Comparison of ENCODE assay signal across 16 cellular contexts in the genomic region with DNA sequence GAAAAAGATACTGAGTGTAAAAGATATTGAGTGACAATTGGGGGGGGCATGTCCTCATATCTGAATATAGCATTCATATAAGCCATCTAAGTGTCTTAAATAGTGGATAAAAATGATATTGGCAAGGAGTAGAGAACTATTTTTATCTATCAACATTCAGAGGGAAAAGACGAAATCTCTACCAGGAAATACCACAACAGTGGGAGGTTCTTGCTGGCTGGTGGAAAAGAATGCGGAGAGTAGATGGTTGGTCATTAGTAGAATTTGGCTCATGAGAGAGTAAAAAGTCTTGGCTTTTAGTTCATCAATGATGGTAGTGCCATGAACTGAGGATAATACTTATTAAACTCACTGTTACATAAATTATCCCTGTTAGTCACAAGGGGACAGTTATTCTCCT. TPM values are rescaled to one million over a fixed set of nuclear protein-coding genes. Genes with fewer than 3 reads are reported as not detected.
DNase-seq lines count a peak whose midpoint lies in the region; ATAC-seq and TF ChIP-seq lines count a peak whose summit lies in the region.
"Had no signal": no experiment of that assay in that cellular context is flagged by ENCODE, and none has a peak within 500 bp of the region (broad histone marks: within the 10 kb centered on the region; RNA-seq: fewer than 3 reads in every experiment).

No MANE protein-coding gene starts in this region.

- H3K4me3 Mint-ChIP-seq in CD4-positive, CD25-positive, alpha-beta regulatory T cell: peak overlapping the region in 2 of 4 donors; percentile 6 to 43
- H3K4me3 Mint-ChIP-seq in nephron (peak overlapping the region in 1 of 3 experiments; percentile 21), type B pancreatic cell (no peak overlapping the region)

- no peaks in the 10 kb centered on the region for H3K9me3 Mint-ChIP-seq in CD4-positive, CD25-positive, alpha-beta regulatory T cell
- H3K9me3 Mint-ChIP-seq in nephron (peaks cover 15% of the 10 kb centered on the region), type B pancreatic cell (peaks cover 5% of the 10 kb centered on the region)

- H3K4me1 Mint-ChIP-seq in CD4-positive, CD25-positive, alpha-beta regulatory T cell: peaks cover 12 to 40% (median 26%) of the 10 kb centered on the region in 4 donors
- H3K4me1 Mint-ChIP-seq in nephron: peaks cover 20% of the 10 kb centered on the region
- H3K4me1 Mint-ChIP-seq in type B pancreatic cell (ENCODE audit: unreplicated experiment): peaks cover 7% of the 10 kb centered on the region

- peak overlapping the region in 2 of 3 donors; percentile 27 to 57 for H3K27ac Mint-ChIP-seq in CD4-positive, CD25-positive, alpha-beta regulatory T cell
- H3K27ac Mint-ChIP-seq in nephron: peak overlapping the region; percentile 34 to 66 (median 53)
- no peak overlapping the region for H3K27ac Mint-ChIP-seq in type B pancreatic cell

- peaks cover 14% of the 10 kb centered on the region for H3K4me1 ChIP-seq in CD4-positive, CD25-positive, alpha-beta regulatory T cell (ENCODE audit: control insufficient read depth, insufficient read depth, low read length, poor library complexity, severe bottlenecking)
- H3K4me1 ChIP-seq: colonic mucosa had no signal

- TF ChIP-seq CTCF in coronary artery (IDR thresholded peaks at IDR 0.05): no peak
- no peak for TF ChIP-seq CTCF in nephron (IDR thresholded peaks at IDR 0.05; ENCODE audit: unreplicated experiment in 3 of 3)
- TF ChIP-seq CTCF in type B pancreatic cell (conservative IDR thresholded peaks at IDR 0.05): no peak
- TF ChIP-seq CTCF in GM13977 (IDR thresholded peaks at IDR 0.05; ENCODE audit: extremely low read depth, insufficient read depth, missing control alignments): no peak

- no peaks in the 10 kb centered on the region for H3K36me3 ChIP-seq in CD4-positive, CD25-positive, alpha-beta regulatory T cell (ENCODE audit: control insufficient read depth, insufficient read depth, low read length)
- H3K36me3 ChIP-seq: colonic mucosa, left lung, ovary, right lobe of liver, upper lobe of left lung had no signal

- no peak for ATAC-seq in CD4-positive, CD25-positive, alpha-beta regulatory T cell (ENCODE audit: low read depth in 2 of 2)
- ATAC-seq: left lung, right lobe of liver had no signal

- no peaks in the 10 kb centered on the region for H3K36me3 Mint-ChIP-seq in CD4-positive, CD25-positive, alpha-beta regulatory T cell
- peaks cover 58% of the 10 kb centered on the region for H3K36me3 Mint-ChIP-seq in nephron (ENCODE audit: low read depth)
- H3K36me3 Mint-ChIP-seq in type B pancreatic cell: peaks cover 15% of the 10 kb centered on the region

- no peaks in the 10 kb centered on the region for H3K9me3 ChIP-seq in CD4-positive, CD25-positive, alpha-beta regulatory T cell (ENCODE audit: control insufficient read depth in 2 of 2, low read length in 2 of 2)
- H3K9me3 ChIP-seq: colonic mucosa, left lung, ovary, right lobe of liver, upper lobe of left lung had no signal

- DNase-seq in CD4-positive, CD25-positive, alpha-beta regulatory T cell: no peak
- peak; percentile 86 for DNase-seq in OCI-M1 (lab: John Stamatoyannopoulos, UW)
- DNase-seq in coronary artery (ENCODE audit: low spot score): no peak
- DNase-seq in type B pancreatic cell (ENCODE audit: extremely low spot score, unreplicated experiment): no peak
- no peak for DNase-seq in GM13977 (ENCODE audit: low spot score)
- no peak for DNase-seq in mucosa of gallbladder (ENCODE audit: low spot score)
- DNase-seq in RPMI8226: no peak
- DNase-seq: activated CD4-positive, alpha-beta T cell treated with anti-CD3 and anti-CD28 coated beads, Interleukin-2, amount 50 U/mL, for 4 hours; colonic mucosa; left lung; NCI-H1436 treated with DMSO at 0.1 percent for 48 hours; ovary; right lobe of liver; stimulated activated naive CD4-positive, alpha-beta T cell treated with Interleukin-2 at 50 U/mL for 16 hours; upper lobe of left lung had no signal

- in situ Hi-C loops in GM13977 (cut with MboI; ENCODE audit: low pct_unique_long_range_greater_than_20kb, low sequenced_read_pairs, unreplicated experiment): no loop called here

- no peak overlapping the region for H3K4me3 ChIP-seq in CD4-positive, CD25-positive, alpha-beta regulatory T cell (ENCODE audit: low read depth, low read length)
- peak overlapping the region; percentile 20 for H3K4me3 ChIP-seq in coronary artery
- H3K4me3 ChIP-seq: colonic mucosa, left lung, ovary, right lobe of liver, upper lobe of left lung had no signal

- H3K27ac ChIP-seq in CD4-positive, CD25-positive, alpha-beta regulatory T cell (ENCODE audit: insufficient read depth, low read length, poor library complexity, severe bottlenecking): no peak overlapping the region
- peak overlapping the region in 1 of 2 donors; percentile 53 for H3K27ac ChIP-seq in coronary artery
- H3K27ac ChIP-seq: colonic mucosa, left lung, ovary, right lobe of liver, upper lobe of left lung had no signal

- H3K27me3 Mint-ChIP-seq in CD4-positive, CD25-positive, alpha-beta regulatory T cell: no peaks in the 10 kb centered on the region
- H3K27me3 Mint-ChIP-seq in nephron (ENCODE audit: low read depth): no peaks in the 10 kb centered on the region
- H3K27me3 Mint-ChIP-seq in type B pancreatic cell: no peaks in the 10 kb centered on the region

- no peaks in the 10 kb centered on the region for H3K27me3 ChIP-seq in CD4-positive, CD25-positive, alpha-beta regulatory T cell (ENCODE audit: control insufficient read depth, insufficient read depth, low read length)
- H3K27me3 ChIP-seq: colonic mucosa, left lung, ovary, right lobe of liver, upper lobe of left lung had no signal

RNA-seq across cellular contexts. Expression of gene TCF12, which starts 4.8 kb away (rescaled TPM):
- 83.7 TPM for total RNA-seq in CD4-positive, CD25-positive, alpha-beta regulatory T cell
- 10 to 100 TPM; 45.7 to 71.6 (median 63.7) TPM for polyA plus RNA-seq in CD4-positive, CD25-positive, alpha-beta regulatory T cell
- total RNA-seq in type B pancreatic cell (ENCODE audit: low replicate concordance): 74.9 and 153 TPM in 2 replicates
- total RNA-seq in mucosa of gallbladder: 112 TPM
